ENCODE assay signal across 8 cellular contexts in the genomic region with DNA sequence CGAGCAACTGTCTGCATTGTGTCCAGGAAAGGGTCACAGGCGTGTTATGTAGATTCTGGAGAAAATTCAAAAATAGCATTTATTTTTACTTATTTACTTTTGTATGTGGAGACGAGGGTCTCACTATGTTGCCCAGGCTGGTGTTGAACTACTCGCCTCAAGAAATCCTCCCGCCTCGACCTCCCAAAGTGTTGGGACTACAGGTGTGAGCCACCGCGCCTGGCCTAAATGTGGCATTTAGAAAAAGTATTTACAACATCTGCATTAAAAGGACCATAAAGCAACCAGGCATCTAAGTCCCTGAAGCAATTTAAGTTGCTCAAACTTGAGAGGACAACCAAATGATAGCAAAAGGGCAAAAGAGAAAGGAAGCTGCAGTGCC. TPM values are rescaled to one million over a fixed set of nuclear protein-coding genes. Genes with fewer than 3 reads are reported as not detected.
DNase-seq lines count a peak whose midpoint lies in the region; ATAC-seq and TF ChIP-seq lines count a peak whose summit lies in the region.

No MANE protein-coding gene starts in this region.

- H3K9me3 Mint-ChIP-seq in activated CD4-positive, alpha-beta T cell treated with anti-CD3 and anti-CD28 coated beads for 36 hours (ENCODE audit: low read depth), result peaks cover 2% of the 10 kb centered on the region

- POLR2A ChIA-PET in activated CD4-positive, alpha-beta T cell treated with anti-CD3 and anti-CD28 coated beads for 36 hours (lab: Charles Lee), result no interaction called here

- no peaks in the 10 kb centered on the region for H3K9me3 ChIP-seq in adrenal gland (replicated peaks in 1 of 3)
- no peaks in the 10 kb centered on the region for H3K9me3 ChIP-seq in left lung
- no peaks in the 10 kb centered on the region for H3K9me3 ChIP-seq in thoracic aorta

- TF ChIP-seq POLR2A in adrenal gland (IDR thresholded peaks at IDR 0.05), result no peak

- CTCF ChIA-PET in activated CD4-positive, alpha-beta T cell treated with anti-CD3 and anti-CD28 coated beads for 36 hours (lab: Charles Lee), result interaction anchor here (0.6 kb wide), 1 partner anchor 1010 kb away, joined by 3 read pairs; no protein-coding TSS in a partner anchor

- H3K27me3 Mint-ChIP-seq in activated CD4-positive, alpha-beta T cell treated with anti-CD3 and anti-CD28 coated beads for 36 hours, result no peaks in the 10 kb centered on the region

- intact Hi-C loops in activated CD4-positive, alpha-beta T cell treated with anti-CD3 and anti-CD28 coated beads for 36 hours (cut with DNase I, micrococcal nuclease), result loop anchor here (1.0 to 10.0 kb wide), 13 partner anchors 229 to 1773 kb away; a partner anchor contains a TSS
- intact Hi-C loops in adrenal gland (cut with DNase I) (no loop called here), left lung (cut with DNase I) (no loop called here)

- H3K36me3 ChIP-seq in adrenal gland (replicated peaks in 1 of 2) (peaks cover 0 to 30% of the 10 kb centered on the region in 2 donors), left lung (peaks cover 0 to 39% of the 10 kb centered on the region in 2 donors), thoracic aorta (peaks cover 27% of the 10 kb centered on the region)

- H3K27ac Mint-ChIP-seq in activated CD4-positive, alpha-beta T cell treated with anti-CD3 and anti-CD28 coated beads for 36 hours, result peak overlapping the region; percentile 98

- no peak for DNase-seq in activated CD4-positive, alpha-beta T cell treated with anti-CD3 and anti-CD28 coated beads for 36 hours
- DNase-seq in activated CD4-positive, alpha-beta T cell treated with anti-CD3 and anti-CD28 coated beads, Interleukin-2, amount 50 U/mL, for 1 hour, result no peak
- DNase-seq in adrenal gland, result no peak
- DNase-seq in left lung, result no peak
- no peak for DNase-seq in thoracic aorta (ENCODE audit: low spot score)
- DNase-seq in NCI-H2171 (lab: John Stamatoyannopoulos, UW), result no peak
- DNase-seq in stimulated activated CD4-positive, alpha-beta T cell treated with anti-CD3 and anti-CD28 coated beads, Interleukin-4, amount 100 ng/mL, for 4 hours, result no peak

- 44 to 59% (median 45%) methylated on average over 8 of the region's 8 CpGs for WGBS in adrenal gland, 4 donors

- no peaks in the 10 kb centered on the region for H3K27me3 ChIP-seq in adrenal gland
- no peaks in the 10 kb centered on the region for H3K27me3 ChIP-seq in left lung
- no peaks in the 10 kb centered on the region for H3K27me3 ChIP-seq in thoracic aorta (replicated peaks; ENCODE audit: insufficient read depth)

- TF ChIP-seq CTCF in adrenal gland (IDR thresholded peaks at IDR 0.05), result no peak
- TF ChIP-seq CTCF in left lung (IDR thresholded peaks at IDR 0.05), result no peak
- no peak for TF ChIP-seq CTCF in thoracic aorta (IDR thresholded peaks at IDR 0.05)

- H3K4me3 ChIP-seq in adrenal gland, result peak overlapping the region; percentile 62 to 93 (median 90)
- H3K4me3 ChIP-seq in left lung, result peak overlapping the region; percentile 91 to 97
- H3K4me3 ChIP-seq in thoracic aorta, result peak overlapping the region; percentile 72

- H3K4me3 Mint-ChIP-seq in activated CD4-positive, alpha-beta T cell treated with anti-CD3 and anti-CD28 coated beads for 36 hours, result peak overlapping the region; percentile 97

- H3K27ac ChIP-seq in adrenal gland (peak overlapping the region; percentile 88 to 97 (median 92)), left lung (peak overlapping the region; percentile 94 to 98), thoracic aorta (peak overlapping the region; percentile 95 to 97)

- H3K36me3 Mint-ChIP-seq in activated CD4-positive, alpha-beta T cell treated with anti-CD3 and anti-CD28 coated beads for 36 hours (ENCODE audit: low read depth), result peaks cover 66% of the 10 kb centered on the region

- peaks cover 40% of the 10 kb centered on the region for H3K4me1 Mint-ChIP-seq in activated CD4-positive, alpha-beta T cell treated with anti-CD3 and anti-CD28 coated beads for 36 hours

- ATAC-seq in activated CD4-positive, alpha-beta T cell treated with anti-CD3 and anti-CD28 coated beads for 36 hours, result no peak
- ATAC-seq in left lung (no peak), thoracic aorta (ENCODE audit: insufficient number of reproducible peaks, low FRiP score, low read depth) (peak; percentile 8), GM18870 (IDR thresholded peaks at IDR 0.05; ENCODE audit: unreplicated experiment) (no peak)

- H3K4me1 ChIP-seq in adrenal gland (replicated peaks in 1 of 2) (peaks cover 14 to 31% of the 10 kb centered on the region in 2 donors), left lung (peaks cover 14 to 38% of the 10 kb centered on the region in 2 donors), thoracic aorta (ENCODE audit: control insufficient read depth in 1 of 2, low read depth in 2 of 2) (peaks cover 6 to 23% of the 10 kb centered on the region in 2 donors)

RNA-seq across cellular contexts. Expression of a gene that starts 0.6 kb away (rescaled TPM):
- total RNA-seq in activated CD4-positive, alpha-beta T cell treated with anti-CD3 and anti-CD28 coated beads for 36 hours, result 10 to 100 TPM; 18.3 to 19.5 TPM
- total RNA-seq in adrenal gland (10 to 100 TPM in 4 of 8 donors, 1 to 10 TPM in 4; 6.6 to 18.4 (median 10.2) TPM), left lung (10 to 100 TPM in 1 of 2 donors, 1 to 10 TPM in 1; 7.3 to 14.3 TPM), thoracic aorta (10 to 100 TPM; 10.2 to 18.1 TPM)
- 1 to 10 TPM; 3.6 to 9.9 (median 4.0) TPM for polyA plus RNA-seq in adrenal gland

RNA-seq across cellular contexts. Expression of a gene that starts 0.8 kb away (rescaled TPM):
- 1,000 to 10,000 TPM in 1 of 2 experiments, 100 to 1,000 TPM in 1; 688 to 1,021 TPM for total RNA-seq in activated CD4-positive, alpha-beta T cell treated with anti-CD3 and anti-CD28 coated beads for 36 hours
- 1,000 to 10,000 TPM in 3 of 8 donors, 100 to 1,000 TPM in 5; 668 to 1,527 (median 930) TPM for total RNA-seq in adrenal gland
- polyA plus RNA-seq in adrenal gland, result 1,000 to 10,000 TPM; 1,237 to 3,013 (median 2,638) TPM
- total RNA-seq in left lung, result 100 to 1,000 TPM; 724 to 741 TPM
- total RNA-seq in thoracic aorta, result 100 to 1,000 TPM; 537 to 617 TPM

Comparison
In these comparisons a context has a peak if more than half of its experiments do, and no peak if none do; other contexts are left out.
1. intact Hi-C loops: an anchor here in activated CD4-positive, alpha-beta T cell treated with anti-CD3 and anti-CD28 coated beads for 36 hours (1.0 to 10.0 kb wide); none called in adrenal gland and left lung.